Comparison of ENCODE assay signal across 10 cellular contexts in genomic region chr10:11898372-11899066, GRCh38.
DNase-seq lines count a peak whose midpoint lies in the region; ATAC-seq and TF ChIP-seq lines count a peak whose summit lies in the region.
"Had no signal": no experiment of that assay in that cellular context is flagged by ENCODE, and none has a peak within 500 bp of the region (broad histone marks: within the 10 kb centered on the region; RNA-seq: fewer than 3 reads in every experiment).

No MANE protein-coding gene starts in this region.

- H3K4me3 ChIP-seq in gastroesophageal sphincter (no peak overlapping the region), prostate gland (no peak overlapping the region), A673 (ENCODE audit: low read depth, low read length, poor library complexity, severe bottlenecking) (no peak overlapping the region)

- POLR2A ChIA-PET in A673 (lab: Charles Lee; ENCODE audit: low non-redundant PET) = no interaction called here

- ATAC-seq in SK-N-SH treated with all-trans-retinoic acid at 6 μM for 48 hours (peak; percentile 17; the same call in 1 of the 3 replicates), gastroesophageal sphincter (peak; percentile 19)
- ATAC-seq: activated CD8-positive, alpha-beta memory T cell treated with anti-CD3 and anti-CD28 coated beads, Interleukin-2, amount 10 ng/mL, durations not matched to agents 7 days and 5 days had no signal

- intact Hi-C loops in prostate gland (cut with DNase I) = no loop called here
- intact Hi-C loops in A673 (cut with micrococcal nuclease; ENCODE audit: unreplicated experiment) = no loop called here

- H3K27me3 ChIP-seq in gastroesophageal sphincter (peaks cover 20% of the 10 kb centered on the region), prostate gland (replicated peaks; ENCODE audit: insufficient read depth) (no peaks in the 10 kb centered on the region), A673 (replicated peaks; ENCODE audit: insufficient read depth, low read depth, low read length, poor library complexity) (no peaks in the 10 kb centered on the region)

- DNase-seq in HT-29 (ENCODE audit: low spot score) (peak; percentile 93), prostate gland (ENCODE audit: low spot score) (peak; percentile 44), Kasumi-1 (lab: John Stamatoyannopoulos, UW) (no peak), A673 (ENCODE audit: low spot score) (no peak), NCI-H1436 (lab: John Stamatoyannopoulos, UW) (no peak), RKO (ENCODE audit: low spot score) (no peak)
- DNase-seq: activated CD8-positive, alpha-beta memory T cell treated with anti-CD3 and anti-CD28 coated beads, Interleukin-2, amount 10 ng/mL, durations not matched to agents 7 days and 5 days; head of caudate nucleus had no signal

- TF ChIP-seq CTCF in gastroesophageal sphincter (IDR thresholded peaks at IDR 0.05) = no peak
- TF ChIP-seq CTCF in prostate gland (IDR thresholded peaks at IDR 0.05) = no peak
- TF ChIP-seq CTCF in A673 (conservative IDR thresholded peaks at IDR 0.05; ENCODE audit: low read depth, low read length) = no peak

- H3K4me1 ChIP-seq in gastroesophageal sphincter = no peaks in the 10 kb centered on the region
- H3K4me1 ChIP-seq in prostate gland (replicated peaks) = no peaks in the 10 kb centered on the region
- peaks cover 7% of the 10 kb centered on the region for H3K4me1 ChIP-seq in A673 (ENCODE audit: insufficient read depth, low read length, poor library complexity, severe bottlenecking)

- CTCF ChIA-PET in A673 (lab: Charles Lee) = no interaction called here

- no peaks in the 10 kb centered on the region for H3K9me3 ChIP-seq in gastroesophageal sphincter
- no peaks in the 10 kb centered on the region for H3K9me3 ChIP-seq in prostate gland
- H3K9me3 ChIP-seq in A673 (ENCODE audit: low read depth, low read length, poor library complexity, severe bottlenecking) = no peaks in the 10 kb centered on the region

- TF ChIP-seq EP300 in gastroesophageal sphincter (IDR thresholded peaks at IDR 0.05) = no peak

- H3K27ac ChIP-seq in gastroesophageal sphincter = no peak overlapping the region
- no peak overlapping the region for H3K27ac ChIP-seq in prostate gland
- no peak overlapping the region for H3K27ac ChIP-seq in A673 (ENCODE audit: low read depth, low read length, poor library complexity, severe bottlenecking)

- whole genome bisulfite sequencing in gastroesophageal sphincter (ENCODE audit: low coverage in 1 of 2), 2 donors = 80 to 87% methylated on average over 3 to 4 of the region's 20 CpGs
- WGBS in prostate gland = 69% methylated on average over 20 of the region's 20 CpGs

- no peak for TF ChIP-seq POLR2A in gastroesophageal sphincter (IDR thresholded peaks at IDR 0.05)
- TF ChIP-seq POLR2A in prostate gland (IDR thresholded peaks at IDR 0.05) = no peak

- no TSS peak for BruUV-seq in A673 (replicated peaks; lab: Mats Ljungman, UMichigan)

- no peaks in the 10 kb centered on the region for H3K36me3 ChIP-seq in gastroesophageal sphincter
- H3K36me3 ChIP-seq in prostate gland = no peaks in the 10 kb centered on the region
- no peaks in the 10 kb centered on the region for H3K36me3 ChIP-seq in A673 (ENCODE audit: insufficient read depth, low read length, poor library complexity, severe bottlenecking)

TF ChIP-seq in SK-N-SH treated with all-trans-retinoic acid at 6 μM for 48 hours, 23 proteins besides CTCF, POLR2A, EP300 and RAD21:
- TF ChIP-seq CSRNP3 (CRISPR knock-in tag; IDR thresholded peaks at IDR 0.05) = no peak
- no peak for TF ChIP-seq TCF4 (CRISPR knock-in tag; IDR thresholded peaks at IDR 0.05; ENCODE audit: borderline replicate concordance)
- no peak for TF ChIP-seq BACH2 (CRISPR knock-in tag; IDR thresholded peaks at IDR 0.05; ENCODE audit: borderline replicate concordance)
- no peak for TF ChIP-seq CSDC2 (CRISPR knock-in tag; IDR thresholded peaks at IDR 0.05)
- no peak for TF ChIP-seq ZC3H10 (CRISPR knock-in tag; IDR thresholded peaks at IDR 0.05)
- no peak for TF ChIP-seq GLIS3 (CRISPR knock-in tag; IDR thresholded peaks at IDR 0.05)
- TF ChIP-seq ZFP3 (CRISPR knock-in tag; IDR thresholded peaks at IDR 0.05) = no peak
- TF ChIP-seq ZNF8 (CRISPR knock-in tag; IDR thresholded peaks at IDR 0.05) = no peak
- TF ChIP-seq ZNF565 (CRISPR knock-in tag; conservative IDR thresholded peaks at IDR 0.05; ENCODE audit: low read depth) = no peak
- no peak for TF ChIP-seq ARNTL (CRISPR knock-in tag; IDR thresholded peaks at IDR 0.05; ENCODE audit: borderline replicate concordance, low read depth)
- TF ChIP-seq CREB5 (CRISPR knock-in tag; IDR thresholded peaks at IDR 0.05; ENCODE audit: low read depth) = no peak
- TF ChIP-seq RARB (CRISPR knock-in tag; IDR thresholded peaks at IDR 0.05) = no peak
- no peak for TF ChIP-seq PATZ1 (CRISPR knock-in tag; IDR thresholded peaks at IDR 0.05; ENCODE audit: borderline replicate concordance)

Comparison
In these comparisons a context has a peak if more than half of its experiments do, and no peak if none do; other contexts are left out.
1. DNase-seq: peak in HT-29 (single experiment) and prostate gland (single experiment); none in Kasumi-1 (0 of 2), A673 (single experiment), NCI-H1436 (single experiment) and RKO (single experiment).